8 cellular contexts compared by ENCODE assay signal in the genomic region with DNA sequence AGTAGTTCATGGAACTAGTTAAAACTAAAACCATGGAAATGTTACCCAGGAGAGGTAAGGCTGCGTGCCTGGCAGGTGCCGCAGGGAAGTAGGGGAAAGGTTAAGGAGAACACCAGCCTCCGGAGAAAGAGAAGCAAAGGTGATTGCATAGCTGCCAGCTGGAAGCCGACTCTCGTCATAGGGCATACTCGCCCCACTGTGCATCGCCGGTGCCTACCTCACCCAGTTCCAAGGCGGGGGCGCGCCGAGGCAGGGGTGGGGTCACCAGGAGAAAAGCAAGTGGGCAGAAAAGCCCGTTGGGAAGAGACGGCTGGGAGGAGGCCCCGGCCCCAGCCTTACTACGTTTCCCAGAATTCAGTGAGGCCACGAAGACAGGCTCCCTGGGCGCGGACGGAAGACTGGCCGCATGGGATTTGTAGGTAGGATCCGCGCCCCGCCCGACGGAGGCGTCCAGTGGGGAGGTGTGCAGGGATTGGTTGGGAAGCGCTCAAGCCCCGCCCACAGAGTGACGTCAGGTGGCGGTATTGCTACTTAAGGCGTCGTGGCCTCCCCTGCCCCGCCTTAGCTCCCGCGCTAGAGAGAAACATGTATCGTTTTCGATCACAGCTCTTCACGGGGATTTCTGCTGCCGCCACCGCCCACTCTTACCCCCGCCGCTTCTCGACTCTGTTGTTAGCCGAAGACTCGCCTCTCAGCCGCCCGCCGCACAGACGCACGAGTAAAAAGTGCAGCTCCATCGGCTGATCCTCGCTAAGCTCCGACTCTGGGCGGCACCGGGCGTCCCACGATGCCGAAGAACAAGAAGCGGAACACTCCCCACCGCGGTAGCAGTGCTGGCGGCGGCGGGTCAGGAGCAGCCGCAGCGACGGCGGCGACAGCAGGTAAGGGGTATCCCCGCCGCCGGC. TPM values are rescaled to one million over a fixed set of nuclear protein-coding genes. Genes with fewer than 3 reads are reported as not detected.
A peak's percentile ranks its signal among the peaks of the same experiment; 100 is the strongest.
DNase-seq lines count a peak whose midpoint lies in the region; ATAC-seq and TF ChIP-seq lines count a peak whose summit lies in the region.

A gene with protein sequence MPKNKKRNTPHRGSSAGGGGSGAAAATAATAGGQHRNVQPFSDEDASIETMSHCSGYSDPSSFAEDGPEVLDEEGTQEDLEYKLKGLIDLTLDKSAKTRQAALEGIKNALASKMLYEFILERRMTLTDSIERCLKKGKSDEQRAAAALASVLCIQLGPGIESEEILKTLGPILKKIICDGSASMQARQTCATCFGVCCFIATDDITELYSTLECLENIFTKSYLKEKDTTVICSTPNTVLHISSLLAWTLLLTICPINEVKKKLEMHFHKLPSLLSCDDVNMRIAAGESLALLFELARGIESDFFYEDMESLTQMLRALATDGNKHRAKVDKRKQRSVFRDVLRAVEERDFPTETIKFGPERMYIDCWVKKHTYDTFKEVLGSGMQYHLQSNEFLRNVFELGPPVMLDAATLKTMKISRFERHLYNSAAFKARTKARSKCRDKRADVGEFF (plus strand): TSS at position 559 of the 905 bp plus-strand sequence. CDS start 229 bp downstream, at position 788.

- ATAC-seq in GM21723 (IDR thresholded peaks at IDR 0.05; ENCODE audit: unreplicated experiment) (peak; percentile 70), Panc1 (peak; percentile 96)
- peak; percentile 80 to 81 for ATAC-seq in activated T-cell treated with anti-CD3 and anti-CD28 coated beads, Interleukin-2, amount 50 U/mL, for 4 hours

- H3K27me3 Mint-ChIP-seq in activated T-cell treated with anti-CD3 and anti-CD28 coated beads, Interleukin-2, amount 50 U/mL, for 4 hours (ENCODE audit: low read depth) = no peaks in the 10 kb centered on the region

- in situ Hi-C loops in Panc1 (cut with HindIII; ENCODE audit: low pct_unique_long_range_greater_than_20kb, low sequenced_read_pairs) = no loop called here

- H3K9me3 ChIP-seq in Panc1 (ENCODE audit: control insufficient read depth, insufficient read depth, low read depth, low read length) = no peaks in the 10 kb centered on the region
- H3K9me3 ChIP-seq in mucosa of stomach (ENCODE audit: control insufficient read depth, low read length) = no peaks in the 10 kb centered on the region

- H3K4me1 Mint-ChIP-seq in activated T-cell treated with anti-CD3 and anti-CD28 coated beads, Interleukin-2, amount 50 U/mL, for 4 hours (ENCODE audit: low read depth) = peaks cover 42% of the 10 kb centered on the region

- H3K9ac ChIP-seq in mucosa of stomach (ENCODE audit: low read length) = peak within 1 kb of the TSS; percentile 99

- peak within 1 kb of the TSS; percentile 99 for H3K4me3 Mint-ChIP-seq in activated T-cell treated with anti-CD3 and anti-CD28 coated beads, Interleukin-2, amount 50 U/mL, for 4 hours

- H3K36me3 ChIP-seq in Panc1 (ENCODE audit: control insufficient read depth, insufficient read depth, low read length) = no peaks in the 10 kb centered on the region; the same call in 1 of the 2 replicates
- no peaks in the 10 kb centered on the region for H3K36me3 ChIP-seq in mucosa of stomach (ENCODE audit: control insufficient read depth, insufficient read depth, low read length)

- peak; percentile 100 for DNase-seq in DMS53 (lab: John Stamatoyannopoulos, UW)
- DNase-seq in KG1 (lab: John Stamatoyannopoulos, UW) = peak; percentile 77
- peak; percentile 98 for DNase-seq in Panc1 (ENCODE audit: low read depth, low spot score)
- DNase-seq in activated T-cell treated with anti-CD3 and anti-CD28 coated beads, Interleukin-2, amount 50 U/mL, for 4 hours = peak; percentile 99
- DNase-seq in erythroblast (lab: John Stamatoyannopoulos, UW) = peak; percentile 97 to 99
- DNase-seq in stimulated activated CD8-positive, alpha-beta memory T cell treated with anti-CD3 and anti-CD28 coated beads, Interleukin-7, amount 100 ng/mL, for 1 hour (ENCODE audit: low read depth in 2 of 2) = peak; percentile 97 to 100

- no peak for TF ChIP-seq CTCF in Panc1 (IDR thresholded peaks at IDR 0.05)

- no peaks in the 10 kb centered on the region for H3K27me3 ChIP-seq in Panc1 (ENCODE audit: control insufficient read depth, insufficient read depth, low read length)
- H3K27me3 ChIP-seq in mucosa of stomach (ENCODE audit: control insufficient read depth, insufficient read depth, low read length) = no peaks in the 10 kb centered on the region

- H3K27ac ChIP-seq in Panc1 (ENCODE audit: low read length) = peak within 1 kb of the TSS; percentile 93

- intact Hi-C loops in Panc1 (cut with micrococcal nuclease; ENCODE audit: unreplicated experiment) = no loop called here

- no peaks in the 10 kb centered on the region for H3K9me3 Mint-ChIP-seq in activated T-cell treated with anti-CD3 and anti-CD28 coated beads, Interleukin-2, amount 50 U/mL, for 4 hours

- CTCF ChIA-PET in Panc1 (lab: Charles Lee) = no interaction called here

- peaks cover 11% of the 10 kb centered on the region for H3K36me3 Mint-ChIP-seq in activated T-cell treated with anti-CD3 and anti-CD28 coated beads, Interleukin-2, amount 50 U/mL, for 4 hours (ENCODE audit: insufficient read depth)

- H3K4me3 ChIP-seq in Panc1 (ENCODE audit: low read depth in 2 of 2, low read length in 2 of 2) (peak within 1 kb of the TSS; percentile 94 to 100), mucosa of stomach (ENCODE audit: low read length) (peak within 1 kb of the TSS; percentile 99)

- H3K4me1 ChIP-seq in Panc1 (ENCODE audit: control insufficient read depth, insufficient read depth, low read length) (peaks cover 19% of the 10 kb centered on the region), mucosa of stomach (ENCODE audit: control insufficient read depth, insufficient read depth, low read length) (peaks cover 21% of the 10 kb centered on the region)

- peak; percentile 99 for TF ChIP-seq POLR2A in erythroblast (IDR thresholded peaks at IDR 0.05; ENCODE audit: low read length)

- BruUV-seq in Panc1 (replicated peaks; lab: Mats Ljungman, UMichigan) = no TSS peak

- POLR2A ChIA-PET in Panc1 (lab: Charles Lee) = interaction anchor here (0.6 to 0.7 kb wide), 4 partner anchors 10 to 422 kb away, joined by 3 to 4 read pairs (median 3); no protein-coding TSS in a partner anchor

RNA-seq across cellular contexts. Expression of the gene that starts here (rescaled TPM):
- 54.3 TPM for total RNA-seq in Panc1 (2021; ENCODE audit: unreplicated experiment)
- 15.1 TPM for polyA plus RNA-seq in Panc1 (2012; ENCODE audit: insufficient read length)
- 10 to 100 TPM; 83.5 to 90.2 (median 86.8) TPM for total RNA-seq in activated T-cell treated with anti-CD3 and anti-CD28 coated beads, Interleukin-2, amount 50 U/mL, for 4 hours

Comparison
In these comparisons a context has a peak if more than half of its experiments do, and no peak if none do; other contexts are left out.
1. Peak in every context shown above with its lines: DNase-seq, ATAC-seq, H3K4me3 ChIP-seq and H3K27ac ChIP-seq.